ENCODE assay signal across 8 cellular contexts in the genomic region with DNA sequence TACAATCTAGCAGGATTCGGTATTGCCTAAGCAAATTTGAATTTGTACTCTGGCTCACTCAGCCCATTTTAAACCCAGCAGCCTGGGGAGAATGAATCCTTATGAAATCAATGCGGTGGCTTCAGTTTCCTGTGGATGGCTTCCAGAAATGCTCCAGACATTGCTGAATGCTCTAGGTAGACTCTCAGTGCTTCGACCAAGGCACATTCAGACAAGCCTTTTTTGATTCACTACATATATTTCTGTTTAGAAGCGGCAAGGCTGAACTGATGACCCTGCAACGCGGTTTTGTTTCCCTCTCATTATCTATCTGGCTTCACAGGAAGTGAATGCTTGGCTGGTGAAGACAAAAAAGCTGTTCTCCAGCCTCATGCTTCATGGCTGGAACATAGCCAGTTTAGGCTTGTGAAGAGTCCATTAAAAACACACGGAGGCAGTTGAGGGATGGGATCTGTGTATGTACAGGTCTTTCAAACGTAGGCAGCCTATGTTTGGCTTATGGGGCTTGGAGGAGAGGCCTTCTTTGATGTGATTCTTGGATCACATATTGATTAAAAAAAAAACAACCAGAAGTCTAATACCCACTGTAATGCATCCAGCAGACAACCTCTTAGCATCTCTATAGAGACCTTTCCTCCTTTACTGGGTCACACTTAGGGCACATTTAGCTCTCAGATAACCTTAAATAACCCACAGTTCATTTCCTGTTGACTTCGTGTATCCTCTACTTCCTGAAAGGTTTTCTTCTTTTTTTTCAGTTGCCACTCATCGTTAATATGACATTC.
DNase-seq lines count a peak whose midpoint lies in the region; ATAC-seq and TF ChIP-seq lines count a peak whose summit lies in the region.

No MANE protein-coding gene starts in this region.

- peak; percentile 95 for ATAC-seq in T-helper 17 cell

- no peaks in the 10 kb centered on the region for H3K27me3 Mint-ChIP-seq in T-helper 17 cell

- peak overlapping the region; percentile 92 for H3K27ac Mint-ChIP-seq in T-helper 17 cell

- H3K36me3 Mint-ChIP-seq in T-helper 17 cell (ENCODE audit: low read depth) = no peaks in the 10 kb centered on the region

- peaks cover 38% of the 10 kb centered on the region for H3K4me1 ChIP-seq in effector memory CD4-positive, alpha-beta T cell (ENCODE audit: control insufficient read depth, insufficient read depth, low read length, poor library complexity, severe bottlenecking)
- peaks cover 67% of the 10 kb centered on the region for H3K4me1 ChIP-seq in vagina

- intact Hi-C loops in vagina (cut with DNase I) = no loop called here

- H3K36me3 ChIP-seq in effector memory CD4-positive, alpha-beta T cell (ENCODE audit: control insufficient read depth, insufficient read depth, low read length) = no peaks in the 10 kb centered on the region
- no peaks in the 10 kb centered on the region for H3K36me3 ChIP-seq in vagina

- H3K4me3 ChIP-seq in effector memory CD4-positive, alpha-beta T cell (ENCODE audit: insufficient read depth, low read depth, low read length, poor library complexity, severe bottlenecking) = peak overlapping the region; percentile 22
- H3K4me3 ChIP-seq in vagina = no peak overlapping the region

- TF ChIP-seq CTCF in vagina (IDR thresholded peaks at IDR 0.05) = no peak

- H3K4me3 Mint-ChIP-seq in T-helper 17 cell = peak overlapping the region; percentile 75

- TF ChIP-seq POLR2A in vagina (IDR thresholded peaks at IDR 0.05) = no peak

- H3K9me3 ChIP-seq in T-helper 17 cell (ENCODE audit: control insufficient read depth, low read length, poor library complexity, severe bottlenecking) (no peaks in the 10 kb centered on the region), vagina (no peaks in the 10 kb centered on the region)
- no peaks in the 10 kb centered on the region for H3K9me3 ChIP-seq in effector memory CD4-positive, alpha-beta T cell (ENCODE audit: control insufficient read depth, low read length)

- no peaks in the 10 kb centered on the region for H3K27me3 ChIP-seq in effector memory CD4-positive, alpha-beta T cell (replicated peaks; ENCODE audit: control insufficient read depth, insufficient read depth, low read length, poor library complexity, severe bottlenecking)
- H3K27me3 ChIP-seq in vagina = no peaks in the 10 kb centered on the region

- H3K4me1 Mint-ChIP-seq in T-helper 17 cell = peaks cover 64% of the 10 kb centered on the region

- peak; percentile 31 to 90 (median 74) for DNase-seq in NCI-H1417 (lab: John Stamatoyannopoulos, UW)
- DNase-seq in NCI-H1417 treated with DMSO at 0.1 percent for 48 hours (lab: John Stamatoyannopoulos, UW) = no peak
- peak; percentile 39 for DNase-seq in HCEC 1CT
- DNase-seq in NCI-H1105 treated with DMSO at 0.1 percent for 48 hours (lab: John Stamatoyannopoulos, UW) = peak; percentile 99
- DNase-seq in T-helper 17 cell = peak in 1 of 3 donors; percentile 6
- DNase-seq in effector memory CD4-positive, alpha-beta T cell = peak in 2 of 3 donors; percentile 9 to 13
- DNase-seq in mucosa of gallbladder (ENCODE audit: low spot score) = peak; percentile 48
- DNase-seq in vagina (ENCODE audit: extremely low spot score in 2 of 2) = no peak

- H3K27ac ChIP-seq in effector memory CD4-positive, alpha-beta T cell (ENCODE audit: insufficient read depth, low read length, poor library complexity, severe bottlenecking) = peak overlapping the region; percentile 59
- H3K27ac ChIP-seq in vagina = peak overlapping the region; percentile 66

Comparison
In these comparisons a context has a peak if more than half of its experiments do, and no peak if none do; other contexts are left out.
1. DNase-seq: peak in NCI-H1417 (3 of 3), HCEC 1CT (single experiment), NCI-H1105 treated with DMSO at 0.1 percent for 48 hours (single experiment), effector memory CD4-positive, alpha-beta T cell (2 of 3) and mucosa of gallbladder (single experiment); none in NCI-H1417 treated with DMSO at 0.1 percent for 48 hours (single experiment) and vagina (0 of 2).